ENCODE assay signal across 8 cellular contexts in genomic region chr2:144890828-144891227, GRCh38.
DNase-seq lines count a peak whose midpoint lies in the region; ATAC-seq lines count a peak whose summit lies in the region.

No MANE protein-coding gene starts in this region.

- DNase-seq in ACHN: peak; percentile 50
- peak; percentile 19 for DNase-seq in NCI-H748 treated with DMSO at 0.1 percent for 48 hours (lab: John Stamatoyannopoulos, UW)
- peak; percentile 36 for DNase-seq in fibroblast of peridontal ligament (ENCODE audit: extremely low read depth)
- no peak for DNase-seq in activated T-cell treated with anti-CD3 and anti-CD28 coated beads, Interleukin-2, amount 50 U/mL, for 72 hours
- no peak for DNase-seq in activated CD8-positive, alpha-beta memory T cell treated with anti-CD3 and anti-CD28 coated beads for 24 hours
- no peak for DNase-seq in stimulated activated CD4-positive, alpha-beta T cell treated with anti-CD3 and anti-CD28 coated beads, Interleukin-4, amount 100 ng/mL, for 4 hours

- H3K27me3 Mint-ChIP-seq in activated T-cell treated with anti-CD3 and anti-CD28 coated beads, Interleukin-2, amount 50 U/mL, for 72 hours (ENCODE audit: low read depth): no peaks in the 10 kb centered on the region

- no peak overlapping the region for H3K27ac Mint-ChIP-seq in activated T-cell treated with anti-CD3 and anti-CD28 coated beads, Interleukin-2, amount 50 U/mL, for 72 hours

- no peaks in the 10 kb centered on the region for H3K9me3 Mint-ChIP-seq in activated T-cell treated with anti-CD3 and anti-CD28 coated beads, Interleukin-2, amount 50 U/mL, for 72 hours

- ATAC-seq in GM18511 (IDR thresholded peaks at IDR 0.05; ENCODE audit: unreplicated experiment) (peak; percentile 65), esophagus mucosa (no peak)
- ATAC-seq in activated T-cell treated with anti-CD3 and anti-CD28 coated beads, Interleukin-2, amount 50 U/mL, for 72 hours (replicated peaks in 1 of 2): no peak

- no peaks in the 10 kb centered on the region for H3K4me1 Mint-ChIP-seq in activated T-cell treated with anti-CD3 and anti-CD28 coated beads, Interleukin-2, amount 50 U/mL, for 72 hours (ENCODE audit: low read depth)

- no peak overlapping the region for H3K4me3 Mint-ChIP-seq in activated T-cell treated with anti-CD3 and anti-CD28 coated beads, Interleukin-2, amount 50 U/mL, for 72 hours

- H3K36me3 Mint-ChIP-seq in activated T-cell treated with anti-CD3 and anti-CD28 coated beads, Interleukin-2, amount 50 U/mL, for 72 hours (ENCODE audit: insufficient read depth in 2 of 2): no peaks in the 10 kb centered on the region

- in situ Hi-C loops in ACHN (cut with HindIII; ENCODE audit: low pct_ligation_motif_present, low pct_unique_long_range_greater_than_20kb, low sequenced_read_pairs): no loop called here

Comparison
In these comparisons a context has a peak if more than half of its experiments do, and no peak if none do; other contexts are left out.
1. DNase-seq: peak in ACHN (single experiment), NCI-H748 treated with DMSO at 0.1 percent for 48 hours (single experiment) and fibroblast of peridontal ligament (single experiment); none in activated T-cell treated with anti-CD3 and anti-CD28 coated beads, Interleukin-2, amount 50 U/mL, for 72 hours (0 of 2), activated CD8-positive, alpha-beta memory T cell treated with anti-CD3 and anti-CD28 coated beads for 24 hours (single experiment) and stimulated activated CD4-positive, alpha-beta T cell treated with anti-CD3 and anti-CD28 coated beads, Interleukin-4, amount 100 ng/mL, for 4 hours (0 of 2).